8 cellular contexts compared by ENCODE assay signal in genomic region chr6:106509420-106510089, GRCh38.
DNase-seq lines count a peak whose midpoint lies in the region; ATAC-seq and TF ChIP-seq lines count a peak whose summit lies in the region.

No MANE protein-coding gene starts in this region.

- peaks cover 36% of the 10 kb centered on the region for H3K27me3 Mint-ChIP-seq in activated naive CD4-positive, alpha-beta T cell treated with anti-CD3 and anti-CD28 coated beads, Interleukin-2, amount 10 ng/mL, durations not matched to agents 7 days and 5 days
- H3K27me3 Mint-ChIP-seq in activated T-cell treated with anti-CD3 and anti-CD28 coated beads, Interleukin-2, amount 50 U/mL, for 4 hours (ENCODE audit: low read depth) = no peaks in the 10 kb centered on the region
- H3K27me3 Mint-ChIP-seq in immature natural killer cell (ENCODE audit: low read depth in 3 of 3) = peaks cover 19 to 31% (median 19%) of the 10 kb centered on the region in 3 donors

- intact Hi-C loops in tibial artery (cut with DNase I; ENCODE audit: low total_unique reads) = no loop called here

- H3K9me3 ChIP-seq in tibial artery = no peaks in the 10 kb centered on the region

- H3K9me3 Mint-ChIP-seq in activated naive CD4-positive, alpha-beta T cell treated with anti-CD3 and anti-CD28 coated beads, Interleukin-2, amount 10 ng/mL, durations not matched to agents 7 days and 5 days = no peaks in the 10 kb centered on the region
- no peaks in the 10 kb centered on the region for H3K9me3 Mint-ChIP-seq in activated T-cell treated with anti-CD3 and anti-CD28 coated beads, Interleukin-2, amount 50 U/mL, for 4 hours
- no peaks in the 10 kb centered on the region for H3K9me3 Mint-ChIP-seq in immature natural killer cell

- H3K4me3 ChIP-seq in tibial artery = peak overlapping the region; percentile 37 to 52

- H3K4me1 Mint-ChIP-seq in activated naive CD4-positive, alpha-beta T cell treated with anti-CD3 and anti-CD28 coated beads, Interleukin-2, amount 10 ng/mL, durations not matched to agents 7 days and 5 days = peaks cover 37% of the 10 kb centered on the region
- peaks cover 36% of the 10 kb centered on the region for H3K4me1 Mint-ChIP-seq in activated T-cell treated with anti-CD3 and anti-CD28 coated beads, Interleukin-2, amount 50 U/mL, for 4 hours (ENCODE audit: low read depth)
- H3K4me1 Mint-ChIP-seq in immature natural killer cell = peaks cover 43 to 47% of the 10 kb centered on the region in 2 donors

- peaks cover 4% of the 10 kb centered on the region for H3K36me3 Mint-ChIP-seq in activated naive CD4-positive, alpha-beta T cell treated with anti-CD3 and anti-CD28 coated beads, Interleukin-2, amount 10 ng/mL, durations not matched to agents 7 days and 5 days
- no peaks in the 10 kb centered on the region for H3K36me3 Mint-ChIP-seq in activated T-cell treated with anti-CD3 and anti-CD28 coated beads, Interleukin-2, amount 50 U/mL, for 4 hours (ENCODE audit: insufficient read depth)
- H3K36me3 Mint-ChIP-seq in immature natural killer cell = no peaks in the 10 kb centered on the region

- H3K4me3 Mint-ChIP-seq in activated naive CD4-positive, alpha-beta T cell treated with anti-CD3 and anti-CD28 coated beads, Interleukin-2, amount 10 ng/mL, durations not matched to agents 7 days and 5 days = peak overlapping the region; percentile 95
- peak overlapping the region; percentile 85 for H3K4me3 Mint-ChIP-seq in activated T-cell treated with anti-CD3 and anti-CD28 coated beads, Interleukin-2, amount 50 U/mL, for 4 hours
- peak overlapping the region; percentile 84 to 96 (median 94) for H3K4me3 Mint-ChIP-seq in immature natural killer cell

- no peak overlapping the region for H3K27ac Mint-ChIP-seq in activated naive CD4-positive, alpha-beta T cell treated with anti-CD3 and anti-CD28 coated beads, Interleukin-2, amount 10 ng/mL, durations not matched to agents 7 days and 5 days
- no peak overlapping the region for H3K27ac Mint-ChIP-seq in immature natural killer cell

- TF ChIP-seq CTCF in tibial artery (IDR thresholded peaks at IDR 0.05) = no peak

- H3K27ac ChIP-seq in tibial artery = no peak overlapping the region

- H3K27me3 ChIP-seq in tibial artery = peaks cover 0 to 39% of the 10 kb centered on the region in 2 donors

- no peaks in the 10 kb centered on the region for H3K36me3 ChIP-seq in tibial artery

- H3K4me1 ChIP-seq in tibial artery = peaks cover 0 to 40% (median 28%) of the 10 kb centered on the region in 4 donors

- CTCF ChIA-PET in activated naive CD4-positive, alpha-beta T cell treated with anti-CD3 and anti-CD28 coated beads, Interleukin-2, amount 10 ng/mL, durations not matched to agents 7 days and 5 days (lab: Charles Lee) = interaction anchor here (1.3 to 5.8 kb wide), 5 partner anchors 11 to 64 kb away, joined by 3 to 66 read pairs (median 40); no protein-coding TSS in a partner anchor

- no peak for DNase-seq in activated naive CD4-positive, alpha-beta T cell treated with anti-CD3 and anti-CD28 coated beads, Interleukin-2, amount 10 ng/mL, durations not matched to agents 7 days and 5 days
- no peak for DNase-seq in activated naive CD4-positive, alpha-beta T cell treated with anti-CD3 and anti-CD28 coated beads, Interleukin-2, amount 50 U/mL, for 16 hours
- DNase-seq in activated T-cell treated with anti-CD3 and anti-CD28 coated beads, Interleukin-2, amount 50 U/mL, for 4 hours = peak; percentile 16
- DNase-seq in immature natural killer cell (peak in 1 of 3 donors; percentile 20), tibial artery (no peak), RKO (ENCODE audit: low spot score) (no peak), NCI-H2171 (lab: John Stamatoyannopoulos, UW) (no peak), NCI-H187 treated with DMSO at 0.1 percent for 48 hours (lab: John Stamatoyannopoulos, UW) (no peak)

- ATAC-seq in activated T-cell treated with anti-CD3 and anti-CD28 coated beads, Interleukin-2, amount 50 U/mL, for 4 hours = no peak
